8 cellular contexts compared by ENCODE assay signal in the genomic region with DNA sequence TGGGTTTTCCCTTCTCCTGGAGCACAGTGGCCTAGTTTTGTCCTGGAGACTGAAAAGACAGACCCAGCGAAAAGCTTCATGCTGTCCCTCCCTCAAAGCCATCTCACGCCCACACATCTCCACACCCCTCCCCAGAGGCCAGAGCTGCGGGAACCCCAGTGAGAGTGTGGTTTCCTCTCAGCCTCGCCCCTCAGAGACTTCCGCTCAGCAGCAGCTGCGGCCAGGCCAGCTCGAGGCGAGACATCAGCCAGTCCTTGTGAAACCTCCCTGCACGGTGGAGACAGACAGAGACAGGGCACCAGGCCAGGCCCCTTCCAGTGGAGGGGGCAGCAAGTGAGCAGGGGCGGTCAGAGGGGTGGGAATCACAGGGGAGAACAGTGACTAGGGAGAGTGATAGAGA.
A peak's percentile ranks its signal among the peaks of the same experiment; 100 is the strongest.
DNase-seq lines count a peak whose midpoint lies in the region; ATAC-seq, FAIRE-seq and TF ChIP-seq lines count a peak whose summit lies in the region.

No MANE protein-coding gene starts in this region.

- DNase-seq in NCI-H2227 (lab: John Stamatoyannopoulos, UW; ENCODE audit: unreplicated experiment) (peak; percentile 62), NCI-H2227 treated with DMSO at 0.1 percent for 48 hours (lab: John Stamatoyannopoulos, UW) (no peak), astrocyte (ENCODE audit: low read depth) (peak; percentile 81), left lung (peak; percentile 89 to 95), NCI-H1417 treated with DMSO at 0.1 percent for 48 hours (lab: John Stamatoyannopoulos, UW) (no peak)
- DNase-seq in stimulated activated CD8-positive, alpha-beta memory T cell treated with anti-CD3 and anti-CD28 coated beads, Interleukin-12 subunit alpha, Interleukin-12 subunit beta, amount 100 ng/mL, for 24 hours (ENCODE audit: extremely low read depth), result peak; percentile 28

- H2AFZ ChIP-seq in astrocyte (ENCODE audit: low read depth, low read length), result no peak overlapping the region

- no peak for TF ChIP-seq CTCF in astrocyte (IDR thresholded peaks at IDR 0.05; ENCODE audit: insufficient read depth, low read depth, low read length)
- no peak for TF ChIP-seq CTCF in left lung (IDR thresholded peaks at IDR 0.05)

- peaks cover 22% of the 10 kb centered on the region for H3K27me3 Mint-ChIP-seq in T-helper 1 cell treated with Interleukin-12 subunit alpha and Interleukin-12 subunit beta and Interleukin-4 antibody, amounts not matched to agents 30 μg/mL and 1 μg/mL, for 36 hours (ENCODE audit: low read depth)
- H3K27me3 Mint-ChIP-seq in astrocyte (ENCODE audit: low read depth, unreplicated experiment), result peaks cover 44% of the 10 kb centered on the region

- H3K4me1 Mint-ChIP-seq in T-helper 1 cell treated with Interleukin-12 subunit alpha and Interleukin-12 subunit beta and Interleukin-4 antibody, amounts not matched to agents 30 μg/mL and 1 μg/mL, for 36 hours (ENCODE audit: low read depth), result peaks cover 35% of the 10 kb centered on the region
- H3K4me1 Mint-ChIP-seq in astrocyte (ENCODE audit: low read depth, unreplicated experiment), result peaks cover 14% of the 10 kb centered on the region

- H3K4me1 ChIP-seq in astrocyte (ENCODE audit: insufficient read depth, low read length), result peaks cover 21% of the 10 kb centered on the region
- peaks cover 8 to 51% of the 10 kb centered on the region in 2 donors for H3K4me1 ChIP-seq in left lung

- H3K4me2 ChIP-seq in astrocyte (ENCODE audit: low read length), result peak overlapping the region; percentile 77

- peaks cover 6% of the 10 kb centered on the region for H3K9me3 ChIP-seq in astrocyte (ENCODE audit: insufficient read depth, low read depth, low read length)
- H3K9me3 ChIP-seq in left lung, result no peaks in the 10 kb centered on the region

- peak overlapping the region; percentile 99 for H3K27ac Mint-ChIP-seq in T-helper 1 cell treated with Interleukin-12 subunit alpha and Interleukin-12 subunit beta and Interleukin-4 antibody, amounts not matched to agents 30 μg/mL and 1 μg/mL, for 36 hours
- no peak overlapping the region for H3K27ac Mint-ChIP-seq in astrocyte (ENCODE audit: unreplicated experiment)

- FAIRE-seq in astrocyte (lab: Jason Lieb, UNC), result peak; percentile 32

- H3K27me3 ChIP-seq in astrocyte (ENCODE audit: insufficient read depth, low read length), result peaks cover 25% of the 10 kb centered on the region
- peaks cover 0 to 35% of the 10 kb centered on the region in 2 donors for H3K27me3 ChIP-seq in left lung

- peak overlapping the region; percentile 39 for H3K9ac ChIP-seq in astrocyte (ENCODE audit: low read length)

- peaks cover 4% of the 10 kb centered on the region for H3K36me3 Mint-ChIP-seq in T-helper 1 cell treated with Interleukin-12 subunit alpha and Interleukin-12 subunit beta and Interleukin-4 antibody, amounts not matched to agents 30 μg/mL and 1 μg/mL, for 36 hours (ENCODE audit: low read depth)
- H3K36me3 Mint-ChIP-seq in astrocyte (ENCODE audit: low read depth, unreplicated experiment), result no peaks in the 10 kb centered on the region

- H3K4me3 ChIP-seq in astrocyte (ENCODE audit: insufficient read depth, low read depth, low read length), result peak overlapping the region; percentile 26
- no peak overlapping the region for H3K4me3 ChIP-seq in left lung

- no peaks in the 10 kb centered on the region for H3K9me3 Mint-ChIP-seq in T-helper 1 cell treated with Interleukin-12 subunit alpha and Interleukin-12 subunit beta and Interleukin-4 antibody, amounts not matched to agents 30 μg/mL and 1 μg/mL, for 36 hours
- H3K9me3 Mint-ChIP-seq in astrocyte (ENCODE audit: unreplicated experiment), result peaks cover 7% of the 10 kb centered on the region

- intact Hi-C loops in left lung (cut with DNase I), result no loop called here

- peak; percentile 82 for ATAC-seq in HG03280 (IDR thresholded peaks at IDR 0.05; ENCODE audit: unreplicated experiment)
- ATAC-seq in left lung, result peak; percentile 85

- H3K36me3 ChIP-seq in astrocyte (ENCODE audit: insufficient read depth, low read length) (no peaks in the 10 kb centered on the region), left lung (no peaks in the 10 kb centered on the region)

- no peaks in the 10 kb centered on the region for H3K79me2 ChIP-seq in astrocyte (ENCODE audit: insufficient read depth, low read length)

- peaks cover 8% of the 10 kb centered on the region for H4K20me1 ChIP-seq in astrocyte (ENCODE audit: insufficient read depth, low read length)

- no peak overlapping the region for H3K27ac ChIP-seq in astrocyte (ENCODE audit: low read depth, low read length)
- H3K27ac ChIP-seq in left lung, result peak overlapping the region; percentile 44 to 82

- peak overlapping the region; percentile 84 for H3K4me3 Mint-ChIP-seq in T-helper 1 cell treated with Interleukin-12 subunit alpha and Interleukin-12 subunit beta and Interleukin-4 antibody, amounts not matched to agents 30 μg/mL and 1 μg/mL, for 36 hours
- peak overlapping the region; percentile 71 for H3K4me3 Mint-ChIP-seq in astrocyte (ENCODE audit: unreplicated experiment)

Comparison
In these comparisons a context has a peak if more than half of its experiments do, and no peak if none do; other contexts are left out.
1. DNase-seq: peak in NCI-H2227 (single experiment), astrocyte (single experiment), left lung (2 of 2) and stimulated activated CD8-positive, alpha-beta memory T cell treated with anti-CD3 and anti-CD28 coated beads, Interleukin-12 subunit alpha, Interleukin-12 subunit beta, amount 100 ng/mL, for 24 hours (single experiment); none in NCI-H2227 treated with DMSO at 0.1 percent for 48 hours (single experiment) and NCI-H1417 treated with DMSO at 0.1 percent for 48 hours (single experiment).